Comparison of ENCODE assay signal across 9 cellular contexts in genomic region chr2:70888389-70888924, GRCh38. TPM values are rescaled to one million over a fixed set of nuclear protein-coding genes. Genes with fewer than 3 reads are reported as not detected.
DNase-seq lines count a peak whose midpoint lies in the region; ATAC-seq and TF ChIP-seq lines count a peak whose summit lies in the region.
"Had no signal": no experiment of that assay in that cellular context is flagged by ENCODE, and none has a peak within 500 bp of the region (broad histone marks: within the 10 kb centered on the region; RNA-seq: fewer than 3 reads in every experiment).

No MANE protein-coding gene starts in this region.

- no peaks in the 10 kb centered on the region for H3K9me3 Mint-ChIP-seq in endodermal cell

- H3K4me1 Mint-ChIP-seq in endodermal cell, result peaks cover 29% of the 10 kb centered on the region

- H4K20me1 ChIP-seq in osteoblast (ENCODE audit: insufficient read depth, low read length), result no peaks in the 10 kb centered on the region

- peaks cover 100% of the 10 kb centered on the region for H3K27me3 ChIP-seq in endodermal cell (ENCODE audit: control insufficient read depth, insufficient read depth, low read length, poor library complexity, severe bottlenecking)
- peaks cover 100% of the 10 kb centered on the region for H3K27me3 ChIP-seq in osteoblast (ENCODE audit: insufficient read depth, low read length)
- H3K27me3 ChIP-seq in MG63, result peaks cover 5% of the 10 kb centered on the region

- H3K27ac ChIP-seq in endodermal cell (ENCODE audit: low read depth, low read length) (no peak overlapping the region), osteoblast (ENCODE audit: low read depth, low read length) (no peak overlapping the region)

- no peaks in the 10 kb centered on the region for H3K79me2 ChIP-seq in osteoblast (ENCODE audit: insufficient read depth, low read length)

- peaks cover 2% of the 10 kb centered on the region for H3K9me3 ChIP-seq in endodermal cell (ENCODE audit: control insufficient read depth, low read length)
- H3K9me3 ChIP-seq in osteoblast (ENCODE audit: low read depth, low read length), result no peaks in the 10 kb centered on the region
- H3K9me3 ChIP-seq in MG63, result no peaks in the 10 kb centered on the region

- DNase-seq in DMS53 treated with DMSO at 0.1 percent for 48 hours (lab: John Stamatoyannopoulos, UW; ENCODE audit: unreplicated experiment) (peak; percentile 64), NCI-H1092 (lab: John Stamatoyannopoulos, UW) (peak; percentile 30), endodermal cell (no peak), osteoblast (ENCODE audit: insufficient read length, low spot score, missing footprints) (peak; percentile 72), MG63 (no peak)

- peak overlapping the region; percentile 77 for H3K4me3 ChIP-seq in endodermal cell (ENCODE audit: low read length)
- no peak overlapping the region for H3K4me3 ChIP-seq in osteoblast (ENCODE audit: insufficient read depth, low read length)
- H3K4me3 ChIP-seq in MG63, result no peak overlapping the region
- H3K4me3 ChIP-seq: lung had no signal

- ATAC-seq in HG03469 (IDR thresholded peaks at IDR 0.05; ENCODE audit: unreplicated experiment), result no peak
- ATAC-seq in HG02623 (IDR thresholded peaks at IDR 0.05; ENCODE audit: unreplicated experiment), result no peak
- no peak for ATAC-seq in GM21360 (IDR thresholded peaks at IDR 0.05; ENCODE audit: unreplicated experiment)

- no peak overlapping the region for H3K27ac Mint-ChIP-seq in endodermal cell

- TF ChIP-seq CTCF in endodermal cell (conservative IDR thresholded peaks at IDR 0.05), result no peak
- TF ChIP-seq CTCF in osteoblast (IDR thresholded peaks at IDR 0.05; ENCODE audit: extremely low read depth, low read depth, low read length), result no peak

- H3K36me3 ChIP-seq in endodermal cell (ENCODE audit: control insufficient read depth, insufficient read depth, low read length) (no peaks in the 10 kb centered on the region), osteoblast (ENCODE audit: insufficient read depth, low read length) (no peaks in the 10 kb centered on the region), MG63 (no peaks in the 10 kb centered on the region)

- no peak overlapping the region for H2AFZ ChIP-seq in osteoblast (ENCODE audit: low read length)

- no peaks in the 10 kb centered on the region for H3K36me3 Mint-ChIP-seq in endodermal cell (ENCODE audit: low read depth)

- no peak overlapping the region for H3K9ac ChIP-seq in endodermal cell (ENCODE audit: extremely low read depth, low read length, poor library complexity, severe bottlenecking)

- no peak overlapping the region for H3K4me2 ChIP-seq in osteoblast (ENCODE audit: insufficient read depth, low read length)

- peak overlapping the region; percentile 58 for H3K4me3 Mint-ChIP-seq in endodermal cell

- H3K4me1 ChIP-seq in endodermal cell (ENCODE audit: control insufficient read depth, insufficient read depth, low read length) (no peaks in the 10 kb centered on the region), osteoblast (ENCODE audit: insufficient read depth, low read length) (peaks cover 2% of the 10 kb centered on the region)

- 2% methylated on average over 16 to 27 of the region's 27 CpGs for WGBS in endodermal cell (ENCODE audit: insufficient coverage in 1 of 2, insufficient read length in 1 of 2), 2 experiments

- H3K27me3 Mint-ChIP-seq in endodermal cell (ENCODE audit: insufficient read depth), result peaks cover 98% of the 10 kb centered on the region

RNA-seq across cellular contexts. Expression of gene VAX2, which starts 11.9 kb away (rescaled TPM):
- under 1 TPM; 0.24 to 0.40 TPM for total RNA-seq in endodermal cell
- polyA plus RNA-seq in endodermal cell (2013, experiment 1 of 2), result 0.68 TPM
- polyA plus RNA-seq in endodermal cell (2013, experiment 2 of 2), result 0.58 TPM
- 4.1 and 4.3 TPM in 2 replicates for total RNA-seq in osteoblast
- 1.9 TPM in 1 of 2 replicates, not detected in the other for total RNA-seq in MG63 (2014; rRNA removed; shearing (Covaris generic); ENCODE audit: low replicate concordance)

RNA-seq across cellular contexts. Expression of gene ATP6V1B1, which starts 47.2 kb away (rescaled TPM):
- not detected for total RNA-seq in endodermal cell
- polyA plus RNA-seq in endodermal cell (2013, experiment 1 of 2), result 1.1 TPM
- 0.79 TPM for polyA plus RNA-seq in endodermal cell (2013, experiment 2 of 2)
- 0.88 and 2.5 TPM in 2 replicates for total RNA-seq in osteoblast
- total RNA-seq in MG63 (2014; rRNA removed; shearing (Covaris generic); ENCODE audit: low replicate concordance), result not detected in 2 replicates

RNA-seq across cellular contexts. Expression of gene CD207, which starts 52.8 kb away (rescaled TPM):
- total RNA-seq in endodermal cell (not detected), osteoblast (not detected in 2 replicates)
- not detected for polyA plus RNA-seq in endodermal cell (2013, experiment 1 of 2)
- not detected for polyA plus RNA-seq in endodermal cell (2013, experiment 2 of 2)
- total RNA-seq in MG63 (2014; rRNA removed; shearing (Covaris generic); ENCODE audit: low replicate concordance), result not detected in 2 replicates

Comparison
In these comparisons a context has a peak if more than half of its experiments do, and no peak if none do; other contexts are left out.
1. DNase-seq: peak in DMS53 treated with DMSO at 0.1 percent for 48 hours (single experiment), NCI-H1092 (single experiment) and osteoblast (single experiment); none in endodermal cell (single experiment) and MG63 (single experiment).